ENCODE assay signal across 16 cellular contexts in genomic region chr22:45885171-45885840, GRCh38.
DNase-seq lines count a peak whose midpoint lies in the region; ATAC-seq lines count a peak whose summit lies in the region.
"Had no signal": no experiment of that assay in that cellular context is flagged by ENCODE, and none has a peak within 500 bp of the region (broad histone marks: within the 10 kb centered on the region; RNA-seq: fewer than 3 reads in every experiment).

No MANE protein-coding gene starts in this region.

- H3K4me3 ChIP-seq in BLaER1 = no peak overlapping the region
- H3K4me3 ChIP-seq in H7 (ENCODE audit: insufficient read depth, low read depth, low read length) = no peak overlapping the region
- H3K4me3 ChIP-seq: BLaER1 treated with 17β-estradiol and CSF1 and Interleukin-3, amounts not matched to agents 10 nM and 100 nM; GM23338 had no signal

- H3K4me2 ChIP-seq in BLaER1 = peak overlapping the region; percentile 36
- H3K4me2 ChIP-seq: GM23338 had no signal

- H3K9me3 ChIP-seq in BLaER1 = no peaks in the 10 kb centered on the region
- H3K9me3 ChIP-seq: BLaER1 treated with 17β-estradiol and CSF1 and Interleukin-3, amounts not matched to agents 10 nM and 100 nM had no signal

- H3K27ac ChIP-seq in BLaER1 = no peak overlapping the region
- H3K27ac ChIP-seq: BLaER1 treated with 17β-estradiol and CSF1 and Interleukin-3, amounts not matched to agents 10 nM and 100 nM had no signal

- ATAC-seq in sciatic nerve = no peak
- ATAC-seq in HG03039 (IDR thresholded peaks at IDR 0.05; ENCODE audit: unreplicated experiment) = no peak
- ATAC-seq: GM23338, PC-3 had no signal

- peaks cover 45% of the 10 kb centered on the region for H4K20me1 ChIP-seq in BLaER1

- DNase-seq in H7 (peak; percentile 41), islet precursor cell (peak; percentile 39), sciatic nerve (ENCODE audit: low spot score) (peak; percentile 26), NAMALWA (ENCODE audit: low spot score) (no peak), iPS-NIHi7 (ENCODE audit: extremely low spot score) (no peak)
- DNase-seq: DMS 273 treated with DMSO at 0.1 percent for 48 hours, KG1, NCI-H1092 treated with DMSO at 0.1 percent for 48 hours, NCI-H187, NCI-H446, NCI-H748 treated with DMSO at 0.1 percent for 48 hours, PC-3 had no signal

- H3K36me3 ChIP-seq in BLaER1 (no peaks in the 10 kb centered on the region), H7 (replicated peaks; ENCODE audit: control insufficient read depth, insufficient read depth, low read length) (no peaks in the 10 kb centered on the region)
- H3K36me3 ChIP-seq: BLaER1 treated with 17β-estradiol and CSF1 and Interleukin-3, amounts not matched to agents 10 nM and 100 nM had no signal

- intact Hi-C loops in sciatic nerve (cut with DNase I) = no loop called here

- no peak overlapping the region for H3K9ac ChIP-seq in BLaER1
- H3K9ac ChIP-seq: BLaER1 treated with 17β-estradiol and CSF1 and Interleukin-3, amounts not matched to agents 10 nM and 100 nM had no signal

- peaks cover 30% of the 10 kb centered on the region for H3K4me1 ChIP-seq in BLaER1

- H3K27me3 ChIP-seq in BLaER1 (peaks cover 48% of the 10 kb centered on the region), H7 (ENCODE audit: control insufficient read depth, insufficient read depth, low read length) (peaks cover 2% of the 10 kb centered on the region; the same call in 1 of the 2 replicates)

Comparison
In these comparisons a context has a peak if more than half of its experiments do, and no peak if none do; other contexts are left out.
1. DNase-seq: peak in H7 (single experiment), islet precursor cell (single experiment) and sciatic nerve (single experiment); none in NAMALWA (single experiment) and iPS-NIHi7 (single experiment).